16 cellular contexts compared by ENCODE assay signal in genomic region chr3:38461086-38461390, GRCh38.
"Had no signal": no experiment of that assay in that cellular context is flagged by ENCODE, and none has a peak within 500 bp of the region (broad histone marks: within the 10 kb centered on the region; RNA-seq: fewer than 3 reads in every experiment).

No MANE protein-coding gene starts in this region.

- DNase-seq: activated CD4-positive, alpha-beta memory T cell treated with anti-CD3 and anti-CD28 coated beads for 36 hours; activated CD4-positive, alpha-beta T cell treated with anti-CD3 and anti-CD28 coated beads for 36 hours; activated gamma-delta T cell treated with Interleukin-2 at 50 U/mL for 16 hours; activated T-cell treated with anti-CD3 and anti-CD28 coated beads for 4 hours; adrenal gland; foreskin melanocyte; left colon; retina; SK-N-SH; small intestine; stimulated activated CD4-positive, alpha-beta T cell treated with anti-CD3 and anti-CD28 coated beads, Interleukin-15, amount 100 ng/mL, for 24 hours; stimulated activated CD4-positive, alpha-beta T cell treated with anti-CD3 and anti-CD28 coated beads, Interleukin-2, amount 100 ng/mL, for 48 hours; stimulated activated naive CD8-positive, alpha-beta T cell treated with anti-CD3 and anti-CD28 coated beads, Interleukin-15, amount 100 ng/mL, for 72 hours had no signal

- H3K4me3 ChIP-seq: lung had no signal

- H3K36me3 ChIP-seq: adrenal gland had no signal

- H3K4me2 ChIP-seq: SK-N-SH had no signal

- ATAC-seq: activated CD4-positive, alpha-beta T cell treated with anti-CD3 and anti-CD28 coated beads for 36 hours; activated naive CD4-positive, alpha-beta T cell treated with anti-CD3 and anti-CD28 coated beads, Interleukin-2, amount 50 U/mL, for 72 hours; left colon; natural killer cell treated with Interleukin-12 subunit alpha and Interleukin-12 subunit beta and Interleukin-15 and Interleukin-18, amount 100 ng/mL, for 72 hours; stimulated activated naive CD8-positive, alpha-beta T cell treated with anti-CD3 and anti-CD28 coated beads, Interleukin-15, amount 100 ng/mL, for 72 hours had no signal

- H3K9ac ChIP-seq: SK-N-SH had no signal

- H3K9me3 ChIP-seq: adrenal gland, SK-N-SH had no signal

- H3K27me3 ChIP-seq: adrenal gland had no signal
